9 cellular contexts compared by ENCODE assay signal in the genomic region with DNA sequence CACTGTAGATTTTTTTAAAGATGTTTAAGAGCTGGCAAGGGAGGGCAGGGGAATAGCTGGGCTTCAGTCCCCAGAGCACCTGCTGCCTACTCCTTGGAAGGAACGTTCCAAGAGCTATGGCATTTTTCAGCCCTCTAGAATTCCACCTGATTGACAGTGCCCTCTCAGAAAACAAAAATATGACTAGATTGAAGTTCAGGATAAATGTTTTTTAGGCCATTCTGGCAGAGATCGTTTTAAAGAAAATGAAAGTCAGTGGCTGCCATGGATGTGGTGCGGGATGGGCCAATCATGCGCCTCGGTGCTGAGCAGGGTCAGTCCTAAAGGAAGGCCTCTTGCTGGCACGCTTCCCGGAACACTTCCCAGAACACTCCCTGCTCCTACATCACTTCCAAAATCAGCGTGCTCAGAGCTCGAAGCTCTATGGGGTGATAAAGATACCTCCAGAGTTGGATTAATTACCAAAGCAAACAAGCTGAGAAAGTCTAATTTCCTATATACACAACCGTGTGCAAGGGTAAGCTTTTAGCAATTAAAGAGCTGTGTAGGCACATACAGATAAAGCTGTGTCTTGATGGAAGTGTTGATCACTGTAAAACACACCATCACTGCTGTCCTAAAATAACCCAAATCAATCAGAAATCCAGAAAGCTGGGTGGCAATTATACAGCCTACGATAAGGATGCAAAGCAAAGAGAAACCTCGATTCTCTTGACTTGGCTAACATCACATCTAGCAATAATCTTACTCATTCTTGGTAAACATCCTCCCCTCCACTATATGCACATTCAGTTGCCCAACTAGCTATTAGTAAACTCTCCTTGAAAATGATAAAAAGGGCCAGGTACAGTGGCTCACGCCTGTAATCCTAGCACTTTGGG. TPM values are rescaled to one million over a fixed set of nuclear protein-coding genes. Genes with fewer than 3 reads are reported as not detected.
A peak's percentile ranks its signal among the peaks of the same experiment; 100 is the strongest.
DNase-seq lines count a peak whose midpoint lies in the region; ATAC-seq, FAIRE-seq and TF ChIP-seq lines count a peak whose summit lies in the region.
"Had no signal": no experiment of that assay in that cellular context is flagged by ENCODE, and none has a peak within 500 bp of the region (broad histone marks: within the 10 kb centered on the region; RNA-seq: fewer than 3 reads in every experiment).

No MANE protein-coding gene starts in this region.

- peak; percentile 30 for DNase-seq in NCI-H1436 (lab: John Stamatoyannopoulos, UW)
- DNase-seq in NCI-H1436 treated with DMSO at 0.1 percent for 48 hours (lab: John Stamatoyannopoulos, UW), result no peak
- DNase-seq in caudate nucleus (lab: John Stamatoyannopoulos, UW), result peak in 24 of 61 donors; percentile 3 to 62 (median 14)
- DNase-seq in lung (ENCODE audit: low spot score), result peak; percentile 88
- peak; percentile 63 for DNase-seq in urothelium cell line (ENCODE audit: low spot score)
- no peak for DNase-seq in stimulated activated CD4-positive, alpha-beta T cell treated with anti-CD3 and anti-CD28 coated beads, Interleukin-15, amount 100 ng/mL, for 24 hours
- DNase-seq in islet precursor cell, result no peak

- no peak for FAIRE-seq in urothelium cell line (lab: Jason Lieb, UNC)

- no peaks in the 10 kb centered on the region for H3K9me3 ChIP-seq in lung (ENCODE audit: control insufficient read depth in 2 of 2, insufficient read depth in 1 of 2, low read length in 1 of 2)

- 39 to 60% methylated on average over 13 of the region's 13 CpGs for WGBS in lung, 2 donors

- ATAC-seq in lung (ENCODE audit: insufficient read depth, low FRiP score) (peak; percentile 86), GM19035 (IDR thresholded peaks at IDR 0.05; ENCODE audit: unreplicated experiment) (no peak)

- no peaks in the 10 kb centered on the region for H3K27me3 ChIP-seq in lung (ENCODE audit: control insufficient read depth, insufficient read depth)

- peaks cover 5 to 14% of the 10 kb centered on the region in 2 donors for H3K4me1 ChIP-seq in lung (ENCODE audit: control insufficient read depth in 2 of 2, insufficient read depth in 2 of 2, low read length in 2 of 2)

- peaks cover 0 to 6% of the 10 kb centered on the region in 2 donors for H3K36me3 ChIP-seq in lung (ENCODE audit: control insufficient read depth in 2 of 2, insufficient read depth in 2 of 2, low read length in 2 of 2)

- no peak overlapping the region for H3K4me3 ChIP-seq in lung

- H3K27ac ChIP-seq in caudate nucleus (ENCODE audit: low read depth, low read length), result peak overlapping the region; percentile 63
- peak overlapping the region; percentile 87 to 93 for H3K27ac ChIP-seq in lung (ENCODE audit: low read depth in 1 of 2, low read length in 1 of 2)
- H3K27ac ChIP-seq: 22Rv1 had no signal

- TF ChIP-seq CTCF in lung (IDR thresholded peaks at IDR 0.05; ENCODE audit: control extremely low read depth, extremely low read depth), result no peak

RNA-seq across cellular contexts. Expression of a gene that starts 34.6 kb away (rescaled TPM):
- total RNA-seq in lung, result 10 to 100 TPM; 39.3 to 99.6 TPM
- 10 to 100 TPM; 13.1 to 13.8 TPM for polyA plus RNA-seq in lung

Comparison
In these comparisons a context has a peak if more than half of its experiments do, and no peak if none do; other contexts are left out.
1. DNase-seq: peak in NCI-H1436 (single experiment), lung (single experiment) and urothelium cell line (single experiment); none in NCI-H1436 treated with DMSO at 0.1 percent for 48 hours (single experiment), stimulated activated CD4-positive, alpha-beta T cell treated with anti-CD3 and anti-CD28 coated beads, Interleukin-15, amount 100 ng/mL, for 24 hours (single experiment) and islet precursor cell (single experiment).